In the genomic region with DNA sequence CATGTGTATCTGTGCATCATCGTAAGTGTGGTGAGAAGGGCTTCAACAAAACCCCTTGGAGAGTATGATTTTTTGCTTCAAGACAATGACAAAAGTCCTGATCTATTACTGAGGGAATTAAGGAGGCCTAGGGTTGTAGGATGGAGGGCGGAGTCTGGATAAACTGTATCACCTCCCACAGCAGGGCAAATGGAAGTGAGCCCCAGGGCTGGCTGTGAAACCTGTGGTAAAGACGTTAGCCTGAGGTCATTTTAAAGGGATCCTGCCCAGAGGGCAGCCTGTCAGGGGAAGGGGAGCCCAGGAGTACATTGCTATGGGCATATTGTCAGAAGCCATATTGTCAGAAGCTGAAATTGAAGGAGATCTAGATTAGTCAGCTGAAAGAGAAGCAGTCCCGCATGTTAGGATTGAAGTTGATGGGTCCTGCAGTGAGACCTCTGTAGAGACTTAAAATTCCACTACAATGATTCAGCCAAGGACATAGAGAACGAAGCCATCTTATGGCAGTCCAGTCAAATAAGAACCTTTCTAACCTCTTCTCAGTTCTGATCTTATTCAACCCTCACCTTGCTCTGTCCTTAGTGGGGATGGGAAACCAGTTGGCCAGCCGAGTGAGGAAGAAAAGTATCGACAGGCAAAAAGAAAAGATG, we compare ENCODE assay signal across 16 cellular contexts. TPM values are rescaled to one million over a fixed set of nuclear protein-coding genes. Genes with fewer than 3 reads are reported as not detected.
DNase-seq lines count a peak whose midpoint lies in the region; ATAC-seq, FAIRE-seq and TF ChIP-seq lines count a peak whose summit lies in the region.
"Had no signal": no experiment of that assay in that cellular context is flagged by ENCODE, and none has a peak within 500 bp of the region (broad histone marks: within the 10 kb centered on the region; RNA-seq: fewer than 3 reads in every experiment).

No MANE protein-coding gene starts in this region.

- no peak overlapping the region for H3K9ac ChIP-seq in GM12878 (ENCODE audit: control insufficient read depth, insufficient read depth, low read length)
- H3K9ac ChIP-seq: BLaER1 had no signal

- no peaks in the 10 kb centered on the region for H3K4me1 ChIP-seq in GM12878 (ENCODE audit: control insufficient read depth, insufficient read depth, low read length)
- no peaks in the 10 kb centered on the region for H3K4me1 ChIP-seq in uterus
- H3K4me1 ChIP-seq: BLaER1 had no signal

- H3K9me3 Mint-ChIP-seq in neural crest cell, result peaks cover 6% of the 10 kb centered on the region

- H3K27me3 Mint-ChIP-seq in neural crest cell (ENCODE audit: low read depth), result no peaks in the 10 kb centered on the region

- H2AFZ ChIP-seq in GM12878 (ENCODE audit: control insufficient read depth, low read depth, low read length), result peak overlapping the region; percentile 26

- H3K27me3 ChIP-seq in GM12878 (replicated peaks in 1 of 2; ENCODE audit: control insufficient read depth in 2 of 2, insufficient read depth in 2 of 2, low read length in 1 of 2) (no peaks in the 10 kb centered on the region), uterus (no peaks in the 10 kb centered on the region)
- H3K27me3 ChIP-seq: BLaER1 had no signal

- peak; percentile 23 for FAIRE-seq in GM12878 (lab: Jason Lieb, UNC)
- FAIRE-seq: GM12891, H54 had no signal

- H3K4me3 Mint-ChIP-seq in neural crest cell, result no peak overlapping the region
- H3K4me3 Mint-ChIP-seq: CD8-positive, alpha-beta memory T cell had no signal

- TF ChIP-seq POLR2A in GM12878 (IDR thresholded peaks at IDR 0.05; ENCODE audit: low read depth, low read length) (no peak), uterus (IDR thresholded peaks at IDR 0.05) (no peak)

- TF ChIP-seq EP300 in GM12878 (IDR thresholded peaks at IDR 0.05; ENCODE audit: borderline replicate concordance in 1 of 2, control insufficient read depth in 1 of 2, low read depth in 2 of 2, low read length in 2 of 2), result no peak

- no peaks in the 10 kb centered on the region for H4K20me1 ChIP-seq in GM12878 (ENCODE audit: control insufficient read depth, insufficient read depth)
- H4K20me1 ChIP-seq: BLaER1 had no signal

- ATAC-seq in HG03442 (IDR thresholded peaks at IDR 0.05; ENCODE audit: unreplicated experiment), result peak; percentile 47
- peak; percentile 60 for ATAC-seq in GM12878

- 23% methylated on average over 7 of the region's 7 CpGs for WGBS in GM12878 (ENCODE audit: insufficient coverage, insufficient replicate concordance, low lambda C conversion rate, missing lambda C conversion rate)

- no peak overlapping the region; the same call in 1 of the 2 replicates for H3K4me2 ChIP-seq in GM12878 (ENCODE audit: control insufficient read depth, insufficient read depth)
- H3K4me2 ChIP-seq: BLaER1 had no signal

- TF ChIP-seq RAD21 in GM12878 (IDR thresholded peaks at IDR 0.05; ENCODE audit: insufficient read depth, low read depth, low read length), result no peak

- H3K36me3 ChIP-seq in GM12878 (ENCODE audit: control insufficient read depth in 2 of 2, insufficient read depth in 2 of 2, low read length in 1 of 2), result no peaks in the 10 kb centered on the region
- H3K36me3 ChIP-seq in uterus, result no peaks in the 10 kb centered on the region
- H3K36me3 ChIP-seq: BLaER1 had no signal

- DNase-seq in ELF-1 (ENCODE audit: low read depth, low spot score) (peak; percentile 20), GM12878 (ENCODE audit: low read depth, low spot score) (no peak), neural crest cell (ENCODE audit: low read depth, low spot score) (no peak), caudate nucleus (lab: John Stamatoyannopoulos, UW) (no peak), hippocampal formation (lab: John Stamatoyannopoulos, UW) (no peak), uterus (no peak)
- no peak for DNase-seq in activated CD4-positive, alpha-beta T cell treated with anti-CD3 and anti-CD28 coated beads for 1 hour
- DNase-seq: CD8-positive, alpha-beta memory T cell; DMS53; IMR-90; KG1 had no signal

- H3K79me2 ChIP-seq in GM12878 (ENCODE audit: control insufficient read depth, insufficient read depth, low read length), result no peaks in the 10 kb centered on the region

- H3K9me3 ChIP-seq in GM12878 (replicated peaks; ENCODE audit: control insufficient read depth, insufficient read depth, low read length), result no peaks in the 10 kb centered on the region
- H3K9me3 ChIP-seq in uterus, result no peaks in the 10 kb centered on the region
- H3K9me3 ChIP-seq: BLaER1 had no signal

- in situ Hi-C loops in GM12878 (cut with MboI), result no loop called here

- SMC1A ChIA-PET in GM12878 (lab: Charles Lee; ENCODE audit: uncharacterized antibody, unreplicated experiment), result interaction anchor here (0.6 to 1.0 kb wide), 2 partner anchors 14 to 158 kb away, joined by 3 read pairs; no protein-coding TSS in a partner anchor

- H3K4me1 Mint-ChIP-seq in neural crest cell, result peaks cover 4% of the 10 kb centered on the region
- H3K4me1 Mint-ChIP-seq: CD8-positive, alpha-beta memory T cell had no signal

- peaks cover 9% of the 10 kb centered on the region for H3K36me3 Mint-ChIP-seq in neural crest cell (ENCODE audit: low read depth)
- H3K36me3 Mint-ChIP-seq: CD8-positive, alpha-beta memory T cell had no signal

- H3K4me3 ChIP-seq in GM12878, result no peak overlapping the region
- H3K4me3 ChIP-seq in uterus, result no peak overlapping the region
- H3K4me3 ChIP-seq: BLaER1 had no signal

- intact Hi-C loops in GM12878 (cut with micrococcal nuclease; ENCODE audit: unreplicated experiment) (no loop called here), uterus (cut with DNase I; ENCODE audit: low total_unique reads) (no loop called here)

- TF ChIP-seq CTCF in GM12878 (IDR thresholded peaks at IDR 0.05 in 2 of 3, conservative IDR thresholded peaks at IDR 0.05 in 1 of 3; ENCODE audit: control insufficient read depth in 2 of 3, extremely low read depth in 1 of 3, insufficient read depth in 1 of 3, low read depth in 3 of 3, low read length in 3 of 3) (no peak), neural crest cell (conservative IDR thresholded peaks at IDR 0.05) (no peak), uterus (IDR thresholded peaks at IDR 0.05) (no peak)

- CTCF ChIA-PET in GM12878 (lab: Yijun Ruan, JAX), result interaction anchor here (0.7 to 1.9 kb wide), 2 partner anchors 19 to 287 kb away, joined by 4 to 6 read pairs; no protein-coding TSS in a partner anchor

- RAD21 ChIA-PET in GM12878 (lab: Charles Lee; ENCODE audit: unreplicated experiment), result no interaction called here

- H3K27ac Mint-ChIP-seq in neural crest cell (ENCODE audit: unreplicated experiment), result peak overlapping the region; percentile 81
- H3K27ac Mint-ChIP-seq: CD8-positive, alpha-beta memory T cell had no signal

- BruUV-seq in GM12878 (replicated peaks; lab: Mats Ljungman, UMichigan), result no TSS peak

- no peak overlapping the region for H3K27ac ChIP-seq in GM12878 (ENCODE audit: control insufficient read depth, insufficient read depth)
- no peak overlapping the region for H3K27ac ChIP-seq in caudate nucleus (ENCODE audit: low read depth, low read length)
- no peak overlapping the region for H3K27ac ChIP-seq in uterus
- H3K27ac ChIP-seq: 22Rv1, BLaER1 had no signal

- POLR2A ChIA-PET in GM12878 (lab: Charles Lee), result no interaction called here

TF ChIP-seq in GM12878, 131 proteins besides CTCF, POLR2A, EP300 and RAD21:
- TF ChIP-seq KLF5 (IDR thresholded peaks at IDR 0.05; ENCODE audit: partially characterized antibody), result no peak
- 0 out of 2 replicates have a peak, but pooled peaks have one; percentile 7 for TF ChIP-seq RUNX3 (IDR thresholded peaks at IDR 0.05; ENCODE audit: low read length)

RNA-seq across cellular contexts. Expression of a gene that starts 26.9 kb away (rescaled TPM):
- 128 and 131 TPM in 2 replicates for total RNA-seq in GM12878 (2013; cell fraction: nucleolus; rRNA removed)
- total RNA-seq in GM12878 (2014; rRNA removed) (0.11 and 0.49 TPM in 2 replicates), GM12878 (2014; rRNA removed; fragmentation: Illumina TruSeq; extraction: Trizol) (0.22 and 0.32 TPM in 2 replicates), GM12878 (2021) (0.66 and 0.72 TPM in 2 replicates), neural crest cell (43.4 and 45.0 TPM in 2 replicates), uterus (10 to 100 TPM in 1 of 4 donors, 1 to 10 TPM in 1, not detected in 2; 1.9 to 11.3 TPM)
- polyA plus RNA-seq in GM12878 (2011; ENCODE audit: low read depth), result 6.7 TPM
- polyA plus RNA-seq in GM12878 (2011; rRNA removed) (8.1 and 10.2 TPM in 2 replicates), GM12878 (2014; fragmentation: Illumina TruSeq; extraction: Trizol) (0.04 and 0.05 TPM in 2 replicates), GM12878 (2014; fragmentation: Nextera tagmentation; extraction: Ambion mirVana) (under 1 TPM in 1 of 2 experiments, not detected in 1; 0.05 TPM), GM12878 (2014; rRNA removed) (0.08 and 0.27 TPM in 2 replicates), GM12878 (2016; fragmentation: Nextera tagmentation; extraction: Ambion mirVana) (under 1 TPM; 0.16 to 0.32 TPM)
- polyA plus RNA-seq in GM12878 (2011; cell fraction: cytosol; rRNA removed), result 2.8 and 3.6 TPM in 2 replicates
- 13.7 and 17.5 TPM in 2 replicates for polyA plus RNA-seq in GM12878 (2011; cell fraction: nucleus; rRNA removed)
- polyA plus RNA-seq in GM12878 (2012), result 8.1 and 8.3 TPM in 2 replicates
- polyA minus RNA-seq in GM12878 (2011; rRNA and poly(A)+ RNA removed), result 41.5 and 45.1 TPM in 2 replicates
- polyA minus RNA-seq in GM12878 (2011; cell fraction: cytosol; rRNA and poly(A)+ RNA removed), result 4.9 and 5.9 TPM in 2 replicates
- 71.4 and 76.3 TPM in 2 replicates for polyA minus RNA-seq in GM12878 (2011; cell fraction: nucleus; rRNA and poly(A)+ RNA removed)
- polyA plus RNA-seq: CD8-positive, alpha-beta memory T cell; IMR-90 had no signal

RNA-seq across cellular contexts. Expression of a gene that starts 56.1 kb away (rescaled TPM):
- total RNA-seq in GM12878 (2013; cell fraction: nucleolus; rRNA removed), result 22.1 and 24.7 TPM in 2 replicates
- total RNA-seq in GM12878 (2014; rRNA removed) (7.2 and 9.5 TPM in 2 replicates), GM12878 (2014; rRNA removed; fragmentation: Illumina TruSeq; extraction: Trizol) (11.7 and 13.1 TPM in 2 replicates), GM12878 (2021) (12.0 and 13.5 TPM in 2 replicates), neural crest cell (12.0 and 12.1 TPM in 2 replicates), uterus (10 to 100 TPM; 11.5 to 50.3 (median 26.9) TPM)
- 4.3 TPM for polyA plus RNA-seq in GM12878 (2011; ENCODE audit: low read depth)
- polyA plus RNA-seq in GM12878 (2011; rRNA removed) (15.3 and 28.3 TPM in 2 replicates), GM12878 (2014; fragmentation: Illumina TruSeq; extraction: Trizol) (12.0 and 21.9 TPM in 2 replicates), GM12878 (2014; fragmentation: Nextera tagmentation; extraction: Ambion mirVana) (1 to 10 TPM; 3.9 to 6.0 TPM), GM12878 (2014; rRNA removed) (5.8 and 6.9 TPM in 2 replicates), GM12878 (2016; fragmentation: Nextera tagmentation; extraction: Ambion mirVana) (10 to 100 TPM; 17.1 to 22.5 TPM)
- 4.5 and 5.1 TPM in 2 replicates for polyA plus RNA-seq in GM12878 (2011; cell fraction: cytosol; rRNA removed)
- 4.9 and 5.6 TPM in 2 replicates for polyA plus RNA-seq in GM12878 (2011; cell fraction: nucleus; rRNA removed)
- 10.0 and 13.2 TPM in 2 replicates for polyA plus RNA-seq in GM12878 (2012)
- polyA minus RNA-seq in GM12878 (2011; rRNA and poly(A)+ RNA removed), result 6.6 and 10.9 TPM in 2 replicates
- polyA minus RNA-seq in GM12878 (2011; cell fraction: cytosol; rRNA and poly(A)+ RNA removed), result 3.1 and 4.2 TPM in 2 replicates
- polyA minus RNA-seq in GM12878 (2011; cell fraction: nucleus; rRNA and poly(A)+ RNA removed), result 4.5 and 5.9 TPM in 2 replicates
